Comparison of ENCODE assay signal across 8 cellular contexts in the genomic region with DNA sequence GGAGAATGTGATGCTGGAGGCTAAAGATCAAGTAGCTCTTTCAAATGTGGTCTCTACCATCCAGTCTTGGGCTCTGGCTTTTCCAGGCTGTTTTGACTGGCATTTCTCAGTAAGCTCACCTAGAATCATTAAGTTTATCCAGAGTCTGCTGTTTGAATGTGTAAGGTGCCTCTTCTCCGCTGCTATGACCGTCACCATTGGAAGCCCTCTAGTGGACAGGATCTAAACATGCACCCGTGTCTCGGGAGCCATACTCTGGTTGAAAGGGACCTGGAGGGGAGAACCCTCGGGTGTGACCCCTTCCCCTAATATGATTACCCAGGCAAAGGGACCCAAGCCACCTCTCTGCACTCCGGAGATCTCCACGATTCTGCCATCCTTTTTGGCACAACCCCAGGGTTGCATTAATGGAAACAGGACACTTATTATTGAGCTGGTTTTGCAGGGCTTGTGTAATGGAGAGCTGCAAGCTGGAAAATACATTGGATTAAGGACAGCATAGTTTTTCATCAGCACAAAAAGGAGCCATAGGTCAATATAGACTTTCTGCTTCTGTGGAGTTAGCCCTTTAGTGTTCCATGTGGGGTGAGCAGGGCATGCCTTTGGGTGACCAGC.
DNase-seq lines count a peak whose midpoint lies in the region; ATAC-seq and TF ChIP-seq lines count a peak whose summit lies in the region.

No MANE protein-coding gene starts in this region.

- H3K4me3 ChIP-seq in Peyer's patch = no peak overlapping the region
- H3K4me3 ChIP-seq in epithelial cell of proximal tubule (ENCODE audit: low read depth, low read length) = no peak overlapping the region

- TF ChIP-seq CTCF in GM13976 (IDR thresholded peaks at IDR 0.05; ENCODE audit: borderline replicate concordance, control extremely low read depth, extremely low read depth, insufficient read depth, missing control alignments) (peak; percentile 55), Peyer's patch (IDR thresholded peaks at IDR 0.05) (peak; percentile 21 to 64 (median 56)), epithelial cell of proximal tubule (conservative IDR thresholded peaks at IDR 0.05; ENCODE audit: low read depth, low read length) (peak; percentile 76), nephron progenitor cell (IDR thresholded peaks at IDR 0.05) (peak; percentile 77)

- no peak overlapping the region for H3K27ac ChIP-seq in Peyer's patch

- H3K36me3 ChIP-seq in Peyer's patch = no peaks in the 10 kb centered on the region

- no peak for TF ChIP-seq POLR2A in Peyer's patch (IDR thresholded peaks at IDR 0.05)

- H3K4me1 ChIP-seq in Peyer's patch = peaks cover 0 to 6% (median 0%) of the 10 kb centered on the region in 4 donors

- H3K27me3 Mint-ChIP-seq in nephron progenitor cell (ENCODE audit: low read depth, poor library complexity) = peaks cover 20% of the 10 kb centered on the region

- no peaks in the 10 kb centered on the region for H3K9me3 Mint-ChIP-seq in nephron progenitor cell

- no peaks in the 10 kb centered on the region for H3K4me1 Mint-ChIP-seq in nephron progenitor cell

- H3K9me3 ChIP-seq in Peyer's patch = no peaks in the 10 kb centered on the region

- no peaks in the 10 kb centered on the region for H3K27me3 ChIP-seq in Peyer's patch

- in situ Hi-C loops in GM13976 (cut with MboI; ENCODE audit: low sequenced_read_pairs, unreplicated experiment) = loop anchor here (25.0 kb wide), 2 partner anchors 599 to 799 kb away; no protein-coding TSS in a partner anchor

- no peak overlapping the region for H3K27ac Mint-ChIP-seq in nephron progenitor cell

- ATAC-seq in HG02678 (IDR thresholded peaks at IDR 0.05; ENCODE audit: unreplicated experiment) (no peak), GM18511 (IDR thresholded peaks at IDR 0.05; ENCODE audit: unreplicated experiment) (no peak)

- no peaks in the 10 kb centered on the region for H3K36me3 Mint-ChIP-seq in nephron progenitor cell (ENCODE audit: low read depth)

- H3K4me3 Mint-ChIP-seq in nephron progenitor cell = no peak overlapping the region

- DNase-seq in CD1c-positive myeloid dendritic cell (ENCODE audit: extremely low spot score) (peak; percentile 12), GM13976 (ENCODE audit: low spot score) (peak; percentile 55), Peyer's patch (peak in 2 of 3 donors; percentile 18 to 75), epithelial cell of proximal tubule (ENCODE audit: low read depth) (no peak), nephron progenitor cell (peak; percentile 46), NK-92 (lab: John Stamatoyannopoulos, UW; ENCODE audit: unreplicated experiment) (no peak)

Comparison
In these comparisons a context has a peak if more than half of its experiments do, and no peak if none do; other contexts are left out.
1. DNase-seq: peak in CD1c-positive myeloid dendritic cell (single experiment), GM13976 (single experiment), Peyer's patch (2 of 3) and nephron progenitor cell (single experiment); none in epithelial cell of proximal tubule (single experiment) and NK-92 (single experiment).
2. Peak in every context shown above with its lines, with median percentiles within 50 percentile points of each other: CTCF ChIP-seq.